ENCODE assay signal across 22 cellular contexts in the genomic region with DNA sequence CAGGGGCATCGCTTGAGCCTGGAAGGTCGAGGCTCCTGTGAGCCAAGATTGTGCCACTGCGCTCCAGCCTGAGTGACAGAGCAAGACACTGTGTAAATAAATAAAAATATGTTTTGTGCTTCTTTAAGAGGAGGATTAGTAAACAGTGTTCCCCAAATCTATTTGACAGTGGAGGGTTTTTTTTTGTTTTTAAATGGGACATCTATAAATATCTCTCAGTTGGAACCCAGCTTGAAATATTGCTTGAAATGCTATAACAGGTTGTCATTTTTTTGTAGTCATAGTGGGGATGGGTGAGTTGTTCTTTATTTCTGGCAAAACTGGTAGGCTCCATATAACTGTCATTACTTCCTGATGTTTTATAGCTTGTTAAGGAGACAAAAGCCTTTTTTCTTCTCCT.
"Had no signal": no experiment of that assay in that cellular context is flagged by ENCODE, and none has a peak within 500 bp of the region (broad histone marks: within the 10 kb centered on the region; RNA-seq: fewer than 3 reads in every experiment).

No MANE protein-coding gene starts in this region.

- H3K9me3 Mint-ChIP-seq: T-cell had no signal

- H3K4me3 Mint-ChIP-seq: T-cell had no signal

- ATAC-seq: Panc1, T-cell had no signal

- H3K27ac ChIP-seq: RWPE1 had no signal

- H3K9me2 ChIP-seq: SK-N-SH had no signal

- H3K27me3 Mint-ChIP-seq: T-cell had no signal

- DNase-seq: KBM-7, MV-4-11, NCI-H1048, NCI-H1105, NCI-H1417, NCI-H1436 treated with DMSO at 0.1 percent for 48 hours, NCI-H1694, NCI-H187 treated with DMSO at 0.1 percent for 48 hours, NCI-H2029 treated with DMSO at 0.1 percent for 48 hours, NCI-H2107, NCI-H2171, NCI-H226, NCI-H446, NCI-H510A, NCI-H524 treated with DMSO at 0.1 percent for 48 hours, NCI-H774, SHP77, SK-N-SH, SW 1271, T-cell had no signal

- H3K9me3 ChIP-seq: SK-N-SH had no signal

- H3K36me3 Mint-ChIP-seq: T-cell had no signal

- H3K27ac Mint-ChIP-seq: T-cell had no signal

- H3K9ac ChIP-seq: SK-N-SH had no signal

- H3K4me2 ChIP-seq: SK-N-SH had no signal
